ENCODE assay signal across 7 cellular contexts in genomic region chr14:55245657-55246268, GRCh38. TPM values are rescaled to one million over a fixed set of nuclear protein-coding genes. Genes with fewer than 3 reads are reported as not detected.
DNase-seq lines count a peak whose midpoint lies in the region; ATAC-seq and TF ChIP-seq lines count a peak whose summit lies in the region.

No MANE protein-coding gene starts in this region.

- H3K9me3 Mint-ChIP-seq in activated CD4-positive, alpha-beta T cell treated with anti-CD3 and anti-CD28 coated beads, Interleukin-2, amount 10 ng/mL, durations not matched to agents 7 days and 5 days: no peaks in the 10 kb centered on the region

- ATAC-seq in HG03378 (IDR thresholded peaks at IDR 0.05; ENCODE audit: unreplicated experiment): no peak
- no peak for ATAC-seq in GM18858 (IDR thresholded peaks at IDR 0.05; ENCODE audit: unreplicated experiment)

- no peaks in the 10 kb centered on the region for H3K36me3 ChIP-seq in kidney epithelial cell (ENCODE audit: control insufficient read depth, insufficient read depth, low read length)

- DNase-seq in EL (peak; percentile 24), HEK293T (ENCODE audit: extremely low spot score) (peak; percentile 22), kidney epithelial cell (ENCODE audit: low read depth) (no peak), inferior parietal cortex (ENCODE audit: extremely low spot score) (no peak)
- peak; percentile 51 for DNase-seq in activated CD4-positive, alpha-beta T cell treated with anti-CD3 and anti-CD28 coated beads, Interleukin-2, amount 10 ng/mL, durations not matched to agents 7 days and 5 days

- peaks cover 28% of the 10 kb centered on the region for H3K27me3 Mint-ChIP-seq in activated CD4-positive, alpha-beta T cell treated with anti-CD3 and anti-CD28 coated beads, Interleukin-2, amount 10 ng/mL, durations not matched to agents 7 days and 5 days

- no peak overlapping the region for H3K4me3 ChIP-seq in kidney epithelial cell (ENCODE audit: low read depth, low read length)

- H3K27me3 ChIP-seq in kidney epithelial cell (ENCODE audit: control insufficient read depth, insufficient read depth, low read length): peaks cover 3% of the 10 kb centered on the region

- H3K36me3 Mint-ChIP-seq in activated CD4-positive, alpha-beta T cell treated with anti-CD3 and anti-CD28 coated beads, Interleukin-2, amount 10 ng/mL, durations not matched to agents 7 days and 5 days (ENCODE audit: low read depth): no peaks in the 10 kb centered on the region

- POLR2A ChIA-PET in HEK293T (lab: Yijun Ruan, JAX): no interaction called here
- POLR2A ChIA-PET in activated CD4-positive, alpha-beta T cell treated with anti-CD3 and anti-CD28 coated beads, Interleukin-2, amount 10 ng/mL, durations not matched to agents 7 days and 5 days (lab: Charles Lee): no interaction called here

- CTCF ChIA-PET in HEK293T (lab: Yijun Ruan, JAX): interaction anchor here (0.6 to 1.7 kb wide), 3 partner anchors 33 to 109 kb away, joined by 3 to 9 read pairs (median 3); no protein-coding TSS in a partner anchor
- CTCF ChIA-PET in activated CD4-positive, alpha-beta T cell treated with anti-CD3 and anti-CD28 coated beads, Interleukin-2, amount 10 ng/mL, durations not matched to agents 7 days and 5 days (lab: Charles Lee): interaction anchor here (0.7 to 2.6 kb wide), 2 partner anchors 44 to 109 kb away, joined by 3 to 11 read pairs; no protein-coding TSS in a partner anchor

- no peak overlapping the region for H3K27ac Mint-ChIP-seq in activated CD4-positive, alpha-beta T cell treated with anti-CD3 and anti-CD28 coated beads, Interleukin-2, amount 10 ng/mL, durations not matched to agents 7 days and 5 days

- peak; percentile 67 for TF ChIP-seq CTCF in kidney epithelial cell (IDR thresholded peaks at IDR 0.05; ENCODE audit: insufficient read depth, low read length, poor library complexity, severe bottlenecking)

- no peaks in the 10 kb centered on the region for H3K4me1 Mint-ChIP-seq in activated CD4-positive, alpha-beta T cell treated with anti-CD3 and anti-CD28 coated beads, Interleukin-2, amount 10 ng/mL, durations not matched to agents 7 days and 5 days

- no peak overlapping the region for H3K4me3 Mint-ChIP-seq in activated CD4-positive, alpha-beta T cell treated with anti-CD3 and anti-CD28 coated beads, Interleukin-2, amount 10 ng/mL, durations not matched to agents 7 days and 5 days

TF ChIP-seq in HEK293T, 16 proteins besides CTCF, POLR2A, EP300 and RAD21:
- TF ChIP-seq PKNOX1 (IDR thresholded peaks at IDR 0.05) (peak; percentile 46; the same call in 1 of the 2 replicates), ARNT (IDR thresholded peaks at IDR 0.05) (no peak)
TF ChIP-seq in HEK293T: peak in this region for 1.

RNA-seq across cellular contexts. Expression of gene FBXO34, which starts 25.5 kb away (rescaled TPM):
- total RNA-seq in activated CD4-positive, alpha-beta T cell treated with anti-CD3 and anti-CD28 coated beads, Interleukin-2, amount 10 ng/mL, durations not matched to agents 7 days and 5 days: 10 to 100 TPM; 23.0 to 23.6 TPM
- total RNA-seq in kidney epithelial cell: 16.6 and 18.4 TPM in 2 replicates

RNA-seq across cellular contexts. Expression of gene DLGAP5, which starts 54.4 kb away (rescaled TPM):
- total RNA-seq in activated CD4-positive, alpha-beta T cell treated with anti-CD3 and anti-CD28 coated beads, Interleukin-2, amount 10 ng/mL, durations not matched to agents 7 days and 5 days: 100 to 1,000 TPM; 109 to 117 TPM
- 4.4 and 5.3 TPM in 2 replicates for total RNA-seq in kidney epithelial cell

Comparison
In these comparisons a context has a peak if more than half of its experiments do, and no peak if none do; other contexts are left out.
1. DNase-seq: peak in EL (single experiment), HEK293T (single experiment) and activated CD4-positive, alpha-beta T cell treated with anti-CD3 and anti-CD28 coated beads, Interleukin-2, amount 10 ng/mL, durations not matched to agents 7 days and 5 days (single experiment); none in kidney epithelial cell (single experiment) and inferior parietal cortex (single experiment).
2. RNA of gene DLGAP5, which starts 54.4 kb away (total RNA-seq): 109 to 117 TPM in activated CD4-positive, alpha-beta T cell treated with anti-CD3 and anti-CD28 coated beads, Interleukin-2, amount 10 ng/mL, durations not matched to agents 7 days and 5 days; 4.4 to 5.3 TPM in kidney epithelial cell; every median in the first group is over 10 times any median in the second.